ENCODE assay signal across 16 cellular contexts in the genomic region with DNA sequence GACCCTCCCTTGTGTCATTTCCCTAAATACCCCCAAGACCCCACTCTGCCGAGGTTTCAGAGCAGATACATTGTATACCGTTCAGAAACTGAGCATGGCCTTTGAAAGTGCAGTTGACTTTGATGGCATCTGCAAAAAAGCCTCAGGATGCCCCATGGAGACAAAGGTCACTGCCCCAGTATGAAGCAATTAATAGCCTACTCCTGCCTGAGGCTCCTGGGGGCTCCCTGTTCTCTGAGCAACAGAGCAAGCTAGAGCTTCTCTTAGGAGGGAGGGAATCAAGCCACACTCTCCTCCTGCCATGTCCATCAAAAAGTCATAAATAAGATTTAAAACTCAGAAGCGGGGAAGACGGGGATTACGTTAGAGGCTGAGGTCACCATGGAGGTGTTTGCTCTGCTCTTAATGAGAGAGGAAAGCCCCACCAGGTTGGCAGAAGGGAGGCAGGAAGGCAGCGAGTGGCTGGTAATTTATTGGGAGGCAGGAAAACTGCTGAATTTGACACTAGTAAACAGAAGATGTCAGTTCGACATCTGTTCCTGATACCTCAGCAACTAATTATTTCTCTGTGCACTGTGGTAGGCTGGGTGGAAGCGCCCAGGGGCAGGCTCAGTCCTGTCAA.
DNase-seq lines count a peak whose midpoint lies in the region; ATAC-seq and TF ChIP-seq lines count a peak whose summit lies in the region.
"Had no signal": no experiment of that assay in that cellular context is flagged by ENCODE, and none has a peak within 500 bp of the region (broad histone marks: within the 10 kb centered on the region; RNA-seq: fewer than 3 reads in every experiment).

No MANE protein-coding gene starts in this region.

- H3K27ac ChIP-seq in neural progenitor cell, result no peak overlapping the region
- H3K27ac ChIP-seq: brain microvascular endothelial cell, gastroesophageal sphincter, lower lobe of right lung had no signal

- no peak overlapping the region for H3K4me2 ChIP-seq in neural progenitor cell

- no peaks in the 10 kb centered on the region for H3K27me3 ChIP-seq in neural progenitor cell
- H3K27me3 ChIP-seq: brain microvascular endothelial cell had no signal

- H3F3A ChIP-seq in neural progenitor cell (ENCODE audit: low read depth), result no peaks in the 10 kb centered on the region

- CTCF ChIA-PET in HEK293T (lab: Yijun Ruan, JAX), result interaction anchor here (0.6 kb wide), 1 partner anchor 45 kb away, joined by 3 read pairs; no protein-coding TSS in a partner anchor

- no peak overlapping the region for H3K4me3 Mint-ChIP-seq in neural progenitor cell
- no peak overlapping the region for H3K4me3 Mint-ChIP-seq in stimulated activated naive CD8-positive, alpha-beta T cell treated with anti-CD3 and anti-CD28 coated beads, Interleukin-15, amount 100 ng/mL, for 72 hours
- H3K4me3 Mint-ChIP-seq: activated B cell treated with CpG ODN at 0.5 μM for 24 hours; activated naive CD8-positive, alpha-beta T cell had no signal

- TF ChIP-seq CTCF in neural progenitor cell (IDR thresholded peaks at IDR 0.05), result no peak

- DNase-seq in HEK293T (ENCODE audit: extremely low spot score) (no peak), NCI-H2171 (lab: John Stamatoyannopoulos, UW) (peak; percentile 88), SHP77 (lab: John Stamatoyannopoulos, UW) (peak; percentile 71 to 78), neural progenitor cell (ENCODE audit: low spot score) (no peak)
- DNase-seq in stimulated activated naive CD8-positive, alpha-beta T cell treated with anti-CD3 and anti-CD28 coated beads, Interleukin-15, amount 100 ng/mL, for 72 hours, result no peak
- no peak for DNase-seq in activated CD4-positive, CD25-positive, alpha-beta regulatory T cell treated with anti-CD3 and anti-CD28 coated beads, Interleukin-2, amount 50 U/mL, for 72 hours
- DNase-seq: activated B cell treated with CpG ODN at 0.5 μM for 24 hours, brain microvascular endothelial cell, Caco-2, lower lobe of right lung, NCI-H1048, small intestine had no signal

- H2AFZ ChIP-seq in neural progenitor cell (replicated peaks), result no peak overlapping the region

- no peak overlapping the region for H3K4me3 ChIP-seq in neural progenitor cell
- H3K4me3 ChIP-seq: gastroesophageal sphincter, lower lobe of right lung had no signal

- no peaks in the 10 kb centered on the region for H3K36me3 Mint-ChIP-seq in neural progenitor cell
- H3K36me3 Mint-ChIP-seq: activated naive CD8-positive, alpha-beta T cell had no signal

- peaks cover 34% of the 10 kb centered on the region for H3K4me1 Mint-ChIP-seq in neural progenitor cell
- H3K4me1 Mint-ChIP-seq in stimulated activated naive CD8-positive, alpha-beta T cell treated with anti-CD3 and anti-CD28 coated beads, Interleukin-15, amount 100 ng/mL, for 72 hours, result no peaks in the 10 kb centered on the region
- H3K4me1 Mint-ChIP-seq: activated B cell treated with CpG ODN at 0.5 μM for 24 hours had no signal

- no peaks in the 10 kb centered on the region for H3K9me3 ChIP-seq in neural progenitor cell (ENCODE audit: low read depth)
- H3K9me3 ChIP-seq: Caco-2, gastroesophageal sphincter, lower lobe of right lung had no signal

- H3K27me3 Mint-ChIP-seq in neural progenitor cell (ENCODE audit: insufficient read depth, low read depth), result peaks cover 7% of the 10 kb centered on the region
- peaks cover 35% of the 10 kb centered on the region for H3K27me3 Mint-ChIP-seq in stimulated activated naive CD8-positive, alpha-beta T cell treated with anti-CD3 and anti-CD28 coated beads, Interleukin-15, amount 100 ng/mL, for 72 hours

- POLR2A ChIA-PET in HEK293T (lab: Yijun Ruan, JAX), result interaction anchor here (0.6 kb wide), 1 partner anchor 364 kb away, joined by 4 read pairs; no protein-coding TSS in a partner anchor

- H3K9me3 Mint-ChIP-seq in neural progenitor cell, result no peaks in the 10 kb centered on the region
- peaks cover 0 to 9% of the 10 kb centered on the region in 2 donors for H3K9me3 Mint-ChIP-seq in stimulated activated naive CD8-positive, alpha-beta T cell treated with anti-CD3 and anti-CD28 coated beads, Interleukin-15, amount 100 ng/mL, for 72 hours
- H3K9me3 Mint-ChIP-seq: activated B cell treated with CpG ODN at 0.5 μM for 24 hours had no signal

- no peaks in the 10 kb centered on the region for H4K20me1 ChIP-seq in neural progenitor cell (ENCODE audit: low read depth)

- H3K79me2 ChIP-seq in neural progenitor cell (ENCODE audit: low read depth), result no peaks in the 10 kb centered on the region

- no peaks in the 10 kb centered on the region for H3K4me1 ChIP-seq in neural progenitor cell
- H3K4me1 ChIP-seq: gastroesophageal sphincter, lower lobe of right lung had no signal

- peak overlapping the region; percentile 3 for H3K27ac Mint-ChIP-seq in neural progenitor cell
- H3K27ac Mint-ChIP-seq in stimulated activated naive CD8-positive, alpha-beta T cell treated with anti-CD3 and anti-CD28 coated beads, Interleukin-15, amount 100 ng/mL, for 72 hours, result peak overlapping the region in 1 of 2 donors; percentile 13
- H3K27ac Mint-ChIP-seq: activated B cell treated with CpG ODN at 0.5 μM for 24 hours; activated naive CD8-positive, alpha-beta T cell had no signal

- no peak overlapping the region for H3K9ac ChIP-seq in neural progenitor cell

- H3K36me3 ChIP-seq in neural progenitor cell, result no peaks in the 10 kb centered on the region
- H3K36me3 ChIP-seq: brain microvascular endothelial cell, gastroesophageal sphincter, lower lobe of right lung had no signal

- ATAC-seq in stimulated activated naive CD8-positive, alpha-beta T cell treated with anti-CD3 and anti-CD28 coated beads, Interleukin-15, amount 100 ng/mL, for 72 hours, result no peak
- ATAC-seq in GM19023 (IDR thresholded peaks at IDR 0.05; ENCODE audit: unreplicated experiment), result no peak
- ATAC-seq: gastroesophageal sphincter, lower lobe of right lung, Right ventricle myocardium inferior had no signal

TF ChIP-seq in HEK293T, 16 proteins besides CTCF, POLR2A, EP300 and RAD21:
- TF ChIP-seq FOXK2 (IDR thresholded peaks at IDR 0.05), result no peak
- TF ChIP-seq LEF1 (IDR thresholded peaks at IDR 0.05; ENCODE audit: borderline replicate concordance), result no peak
- TF ChIP-seq L3MBTL2 (conservative IDR thresholded peaks at IDR 0.05), result no peak
- TF ChIP-seq SUZ12 (IDR thresholded peaks at IDR 0.05), result no peak
- TF ChIP-seq, protein P1, sequence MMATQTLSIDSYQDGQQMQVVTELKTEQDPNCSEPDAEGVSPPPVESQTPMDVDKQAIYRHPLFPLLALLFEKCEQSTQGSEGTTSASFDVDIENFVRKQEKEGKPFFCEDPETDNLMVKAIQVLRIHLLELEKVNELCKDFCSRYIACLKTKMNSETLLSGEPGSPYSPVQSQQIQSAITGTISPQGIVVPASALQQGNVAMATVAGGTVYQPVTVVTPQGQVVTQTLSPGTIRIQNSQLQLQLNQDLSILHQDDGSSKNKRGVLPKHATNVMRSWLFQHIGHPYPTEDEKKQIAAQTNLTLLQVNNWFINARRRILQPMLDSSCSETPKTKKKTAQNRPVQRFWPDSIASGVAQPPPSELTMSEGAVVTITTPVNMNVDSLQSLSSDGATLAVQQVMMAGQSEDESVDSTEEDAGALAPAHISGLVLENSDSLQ (IDR thresholded peaks at IDR 0.05), result peak; percentile 84
- TF ChIP-seq SP1 (IDR thresholded peaks at IDR 0.05), result no peak
- TF ChIP-seq NFRKB (IDR thresholded peaks at IDR 0.05), result no peak

Comparison
In these comparisons a context has a peak if more than half of its experiments do, and no peak if none do; other contexts are left out.
1. DNase-seq: peak in NCI-H2171 (single experiment) and SHP77 (2 of 2); none in HEK293T (single experiment), neural progenitor cell (single experiment), stimulated activated naive CD8-positive, alpha-beta T cell treated with anti-CD3 and anti-CD28 coated beads, Interleukin-15, amount 100 ng/mL, for 72 hours (0 of 2) and activated CD4-positive, CD25-positive, alpha-beta regulatory T cell treated with anti-CD3 and anti-CD28 coated beads, Interleukin-2, amount 50 U/mL, for 72 hours (single experiment).